1 cellular context compared by ENCODE assay signal in genomic region chr2:143545059-143545458, GRCh38.
TF ChIP-seq lines count a peak whose summit lies in the region.

No MANE protein-coding gene starts in this region.

TF ChIP-seq in SK-N-SH, 30 proteins besides CTCF, POLR2A, EP300 and RAD21 (continued from another document):
- no peak for TF ChIP-seq REST (IDR thresholded peaks at IDR 0.05; ENCODE audit: low read depth, low read length)
